ENCODE assay signal across 3 cellular contexts in the genomic region with DNA sequence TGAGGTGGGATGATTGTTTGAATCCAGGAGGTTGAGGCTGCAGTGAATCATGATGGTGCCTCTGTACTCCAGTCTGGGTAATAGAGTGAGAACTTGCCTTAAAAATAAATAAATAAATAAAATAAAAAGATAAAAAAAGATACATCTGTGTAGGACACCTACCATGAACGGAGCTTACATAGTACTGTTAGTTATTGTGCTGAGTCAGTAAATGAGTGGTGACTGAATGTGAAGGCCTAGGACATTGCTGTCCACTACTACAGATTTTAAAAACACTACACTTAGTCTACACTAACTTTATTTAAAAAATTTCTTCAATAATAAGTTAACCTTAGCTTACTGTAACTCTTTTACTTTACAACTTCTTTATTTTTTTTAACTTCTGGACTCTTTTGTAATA.
A peak's percentile ranks its signal among the peaks of the same experiment; 100 is the strongest.
TF ChIP-seq lines count a peak whose summit lies in the region.

No MANE protein-coding gene starts in this region.

TF ChIP-seq in HepG2, 621 proteins besides CTCF, POLR2A, EP300 and RAD21:
- TF ChIP-seq FOXP1 (IDR thresholded peaks at IDR 0.05), result no peak
- TF ChIP-seq FOXP1 (CRISPR knock-in tag; IDR thresholded peaks at IDR 0.05), result no peak
- TF ChIP-seq, protein P1, sequence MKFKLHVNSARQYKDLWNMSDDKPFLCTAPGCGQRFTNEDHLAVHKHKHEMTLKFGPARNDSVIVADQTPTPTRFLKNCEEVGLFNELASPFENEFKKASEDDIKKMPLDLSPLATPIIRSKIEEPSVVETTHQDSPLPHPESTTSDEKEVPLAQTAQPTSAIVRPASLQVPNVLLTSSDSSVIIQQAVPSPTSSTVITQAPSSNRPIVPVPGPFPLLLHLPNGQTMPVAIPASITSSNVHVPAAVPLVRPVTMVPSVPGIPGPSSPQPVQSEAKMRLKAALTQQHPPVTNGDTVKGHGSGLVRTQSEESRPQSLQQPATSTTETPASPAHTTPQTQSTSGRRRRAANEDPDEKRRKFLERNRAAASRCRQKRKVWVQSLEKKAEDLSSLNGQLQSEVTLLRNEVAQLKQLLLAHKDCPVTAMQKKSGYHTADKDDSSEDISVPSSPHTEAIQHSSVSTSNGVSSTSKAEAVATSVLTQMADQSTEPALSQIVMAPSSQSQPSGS (CRISPR knock-in tag; IDR thresholded peaks at IDR 0.05), result no peak
- TF ChIP-seq ZFP1 (CRISPR knock-in tag; IDR thresholded peaks at IDR 0.05), result no peak
- peak; percentile 64 for TF ChIP-seq MAFF (IDR thresholded peaks at IDR 0.05; ENCODE audit: low read depth, low read length)
- peak; percentile 54 to 84; a peak in 3 of 4 replicates for TF ChIP-seq MAFK (conservative IDR thresholded peaks at IDR 0.05 in 1 of 2, IDR thresholded peaks at IDR 0.05 in 1 of 2; ENCODE audit: low read length in 2 of 2)

TF ChIP-seq in IMR-90, 13 proteins besides CTCF, POLR2A, EP300 and RAD21:
- no peak for TF ChIP-seq BHLHE40 (IDR thresholded peaks at IDR 0.05; ENCODE audit: low read depth, low read length)
- peak; percentile 77 for TF ChIP-seq MAFK (IDR thresholded peaks at IDR 0.05; ENCODE audit: low read depth, low read length)

TF ChIP-seq in K562, 482 proteins besides CTCF, POLR2A, EP300 and RAD21:
- TF ChIP-seq PTBP1 (IDR thresholded peaks at IDR 0.05; ENCODE audit: low read depth, low read length) (no peak), CSDE1 (IDR thresholded peaks at IDR 0.05) (no peak), MAFK (IDR thresholded peaks at IDR 0.05; ENCODE audit: low read length) (peak; percentile 75; the same call in 1 of the 2 replicates), SNRNP70 (optimal IDR thresholded peaks at IDR 0.05; ENCODE audit: low read depth, low read length) (no peak), TARDBP (IDR thresholded peaks at IDR 0.05) (no peak), CEBPG (CRISPR knock-in tag; IDR thresholded peaks at IDR 0.05) (no peak), CEBPG (tag; conservative IDR thresholded peaks at IDR 0.05 in 1 of 2, IDR thresholded peaks at IDR 0.05 in 1 of 2) (no peak), MEF2A (IDR thresholded peaks at IDR 0.05; ENCODE audit: control insufficient read depth, low read depth, low read length) (no peak), ZNF12 (CRISPR knock-in tag; IDR thresholded peaks at IDR 0.05) (no peak), MAFF (IDR thresholded peaks at IDR 0.05; ENCODE audit: low read length) (peak; percentile 64), C11orf30 (IDR thresholded peaks at IDR 0.05; ENCODE audit: low read depth) (peak; percentile 73; the same call in 1 of the 2 replicates), HDAC3 (IDR thresholded peaks at IDR 0.05; ENCODE audit: borderline replicate concordance, partially characterized antibody) (no peak), ZNF316 (IDR thresholded peaks at IDR 0.05) (peak; percentile 88), ZNF324 (CRISPR knock-in tag; IDR thresholded peaks at IDR 0.05) (no peak), NFYB (IDR thresholded peaks at IDR 0.05; ENCODE audit: extremely low read depth, insufficient read length) (no peak), LARP7 (IDR thresholded peaks at IDR 0.05) (no peak), SPI1 (IDR thresholded peaks at IDR 0.05; ENCODE audit: borderline replicate concordance, low read depth, low read length) (no peak), IFI16 (CRISPR knock-in tag; IDR thresholded peaks at IDR 0.05) (no peak), SRSF1 (IDR thresholded peaks at IDR 0.05; ENCODE audit: low read depth, low read length) (no peak), SP1 (CRISPR knock-in tag; IDR thresholded peaks at IDR 0.05) (no peak), SMC3 (conservative IDR thresholded peaks at IDR 0.05; ENCODE audit: insufficient read depth, low read depth, low read length) (no peak), MCM5 (IDR thresholded peaks at IDR 0.05; ENCODE audit: low read depth) (no peak), RBM25 (IDR thresholded peaks at IDR 0.05; ENCODE audit: low read depth, low read length, severe bottlenecking) (no peak), ZNF77 (CRISPR knock-in tag; IDR thresholded peaks at IDR 0.05) (no peak), KDM5B (IDR thresholded peaks at IDR 0.05; ENCODE audit: insufficient replicate concordance, low read depth, low read length) (no peak), TAL1 (IDR thresholded peaks at IDR 0.05) (no peak), ERF (CRISPR knock-in tag; IDR thresholded peaks at IDR 0.05) (no peak), U2AF2 (optimal IDR thresholded peaks at IDR 0.05; ENCODE audit: low read depth, low read length) (no peak), MAFG (tag; conservative IDR thresholded peaks at IDR 0.05) (peak; percentile 87), ILK (tag; IDR thresholded peaks at IDR 0.05; ENCODE audit: borderline replicate concordance, low read depth) (no peak)
- TF ChIP-seq, protein P2, sequence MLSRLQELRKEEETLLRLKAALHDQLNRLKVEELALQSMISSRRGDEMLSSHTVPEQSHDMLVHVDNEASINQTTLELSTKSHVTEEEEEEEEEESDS (CRISPR knock-in tag; IDR thresholded peaks at IDR 0.05), result no peak
- TF ChIP-seq, protein P3, sequence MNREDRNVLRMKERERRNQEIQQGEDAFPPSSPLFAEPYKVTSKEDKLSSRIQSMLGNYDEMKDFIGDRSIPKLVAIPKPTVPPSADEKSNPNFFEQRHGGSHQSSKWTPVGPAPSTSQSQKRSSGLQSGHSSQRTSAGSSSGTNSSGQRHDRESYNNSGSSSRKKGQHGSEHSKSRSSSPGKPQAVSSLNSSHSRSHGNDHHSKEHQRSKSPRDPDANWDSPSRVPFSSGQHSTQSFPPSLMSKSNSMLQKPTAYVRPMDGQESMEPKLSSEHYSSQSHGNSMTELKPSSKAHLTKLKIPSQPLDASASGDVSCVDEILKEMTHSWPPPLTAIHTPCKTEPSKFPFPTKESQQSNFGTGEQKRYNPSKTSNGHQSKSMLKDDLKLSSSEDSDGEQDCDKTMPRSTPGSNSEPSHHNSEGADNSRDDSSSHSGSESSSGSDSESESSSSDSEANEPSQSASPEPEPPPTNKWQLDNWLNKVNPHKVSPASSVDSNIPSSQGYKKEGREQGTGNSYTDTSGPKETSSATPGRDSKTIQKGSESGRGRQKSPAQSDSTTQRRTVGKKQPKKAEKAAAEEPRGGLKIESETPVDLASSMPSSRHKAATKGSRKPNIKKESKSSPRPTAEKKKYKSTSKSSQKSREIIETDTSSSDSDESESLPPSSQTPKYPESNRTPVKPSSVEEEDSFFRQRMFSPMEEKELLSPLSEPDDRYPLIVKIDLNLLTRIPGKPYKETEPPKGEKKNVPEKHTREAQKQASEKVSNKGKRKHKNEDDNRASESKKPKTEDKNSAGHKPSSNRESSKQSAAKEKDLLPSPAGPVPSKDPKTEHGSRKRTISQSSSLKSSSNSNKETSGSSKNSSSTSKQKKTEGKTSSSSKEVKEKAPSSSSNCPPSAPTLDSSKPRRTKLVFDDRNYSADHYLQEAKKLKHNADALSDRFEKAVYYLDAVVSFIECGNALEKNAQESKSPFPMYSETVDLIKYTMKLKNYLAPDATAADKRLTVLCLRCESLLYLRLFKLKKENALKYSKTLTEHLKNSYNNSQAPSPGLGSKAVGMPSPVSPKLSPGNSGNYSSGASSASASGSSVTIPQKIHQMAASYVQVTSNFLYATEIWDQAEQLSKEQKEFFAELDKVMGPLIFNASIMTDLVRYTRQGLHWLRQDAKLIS (CRISPR knock-in tag; IDR thresholded peaks at IDR 0.05), result no peak
- TF ChIP-seq, protein P4, sequence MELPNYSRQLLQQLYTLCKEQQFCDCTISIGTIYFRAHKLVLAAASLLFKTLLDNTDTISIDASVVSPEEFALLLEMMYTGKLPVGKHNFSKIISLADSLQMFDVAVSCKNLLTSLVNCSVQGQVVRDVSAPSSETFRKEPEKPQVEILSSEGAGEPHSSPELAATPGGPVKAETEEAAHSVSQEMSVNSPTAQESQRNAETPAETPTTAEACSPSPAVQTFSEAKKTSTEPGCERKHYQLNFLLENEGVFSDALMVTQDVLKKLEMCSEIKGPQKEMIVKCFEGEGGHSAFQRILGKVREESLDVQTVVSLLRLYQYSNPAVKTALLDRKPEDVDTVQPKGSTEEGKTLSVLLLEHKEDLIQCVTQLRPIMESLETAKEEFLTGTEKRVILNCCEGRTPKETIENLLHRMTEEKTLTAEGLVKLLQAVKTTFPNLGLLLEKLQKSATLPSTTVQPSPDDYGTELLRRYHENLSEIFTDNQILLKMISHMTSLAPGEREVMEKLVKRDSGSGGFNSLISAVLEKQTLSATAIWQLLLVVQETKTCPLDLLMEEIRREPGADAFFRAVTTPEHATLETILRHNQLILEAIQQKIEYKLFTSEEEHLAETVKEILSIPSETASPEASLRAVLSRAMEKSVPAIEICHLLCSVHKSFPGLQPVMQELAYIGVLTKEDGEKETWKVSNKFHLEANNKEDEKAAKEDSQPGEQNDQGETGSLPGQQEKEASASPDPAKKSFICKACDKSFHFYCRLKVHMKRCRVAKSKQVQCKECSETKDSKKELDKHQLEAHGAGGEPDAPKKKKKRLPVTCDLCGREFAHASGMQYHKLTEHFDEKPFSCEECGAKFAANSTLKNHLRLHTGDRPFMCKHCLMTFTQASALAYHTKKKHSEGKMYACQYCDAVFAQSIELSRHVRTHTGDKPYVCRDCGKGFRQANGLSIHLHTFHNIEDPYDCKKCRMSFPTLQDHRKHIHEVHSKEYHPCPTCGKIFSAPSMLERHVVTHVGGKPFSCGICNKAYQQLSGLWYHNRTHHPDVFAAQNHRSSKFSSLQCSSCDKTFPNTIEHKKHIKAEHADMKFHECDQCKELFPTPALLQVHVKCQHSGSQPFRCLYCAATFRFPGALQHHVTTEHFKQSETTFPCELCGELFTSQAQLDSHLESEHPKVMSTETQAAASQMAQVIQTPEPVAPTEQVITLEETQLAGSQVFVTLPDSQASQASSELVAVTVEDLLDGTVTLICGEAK (IDR thresholded peaks at IDR 0.05), result no peak
- TF ChIP-seq, protein P4 (CRISPR knock-in tag; IDR thresholded peaks at IDR 0.05), result no peak
- TF ChIP-seq, protein P5, sequence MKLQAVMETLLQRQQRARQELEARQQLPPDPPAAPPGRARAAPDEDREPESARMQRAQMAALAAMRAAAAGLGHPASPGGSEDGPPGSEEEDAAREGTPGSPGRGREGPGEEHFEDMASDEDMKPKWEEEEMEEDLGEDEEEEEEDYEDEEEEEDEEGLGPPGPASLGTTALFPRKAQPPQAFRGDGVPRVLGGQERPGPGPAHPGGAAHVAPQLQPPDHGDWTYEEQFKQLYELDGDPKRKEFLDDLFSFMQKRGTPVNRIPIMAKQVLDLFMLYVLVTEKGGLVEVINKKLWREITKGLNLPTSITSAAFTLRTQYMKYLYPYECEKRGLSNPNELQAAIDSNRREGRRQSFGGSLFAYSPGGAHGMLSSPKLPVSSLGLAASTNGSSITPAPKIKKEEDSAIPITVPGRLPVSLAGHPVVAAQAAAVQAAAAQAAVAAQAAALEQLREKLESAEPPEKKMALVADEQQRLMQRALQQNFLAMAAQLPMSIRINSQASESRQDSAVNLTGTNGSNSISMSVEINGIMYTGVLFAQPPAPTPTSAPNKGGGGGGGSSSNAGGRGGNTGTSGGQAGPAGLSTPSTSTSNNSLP (IDR thresholded peaks at IDR 0.05; ENCODE audit: borderline replicate concordance, low read depth, low read length), result no peak
- TF ChIP-seq, protein P6, sequence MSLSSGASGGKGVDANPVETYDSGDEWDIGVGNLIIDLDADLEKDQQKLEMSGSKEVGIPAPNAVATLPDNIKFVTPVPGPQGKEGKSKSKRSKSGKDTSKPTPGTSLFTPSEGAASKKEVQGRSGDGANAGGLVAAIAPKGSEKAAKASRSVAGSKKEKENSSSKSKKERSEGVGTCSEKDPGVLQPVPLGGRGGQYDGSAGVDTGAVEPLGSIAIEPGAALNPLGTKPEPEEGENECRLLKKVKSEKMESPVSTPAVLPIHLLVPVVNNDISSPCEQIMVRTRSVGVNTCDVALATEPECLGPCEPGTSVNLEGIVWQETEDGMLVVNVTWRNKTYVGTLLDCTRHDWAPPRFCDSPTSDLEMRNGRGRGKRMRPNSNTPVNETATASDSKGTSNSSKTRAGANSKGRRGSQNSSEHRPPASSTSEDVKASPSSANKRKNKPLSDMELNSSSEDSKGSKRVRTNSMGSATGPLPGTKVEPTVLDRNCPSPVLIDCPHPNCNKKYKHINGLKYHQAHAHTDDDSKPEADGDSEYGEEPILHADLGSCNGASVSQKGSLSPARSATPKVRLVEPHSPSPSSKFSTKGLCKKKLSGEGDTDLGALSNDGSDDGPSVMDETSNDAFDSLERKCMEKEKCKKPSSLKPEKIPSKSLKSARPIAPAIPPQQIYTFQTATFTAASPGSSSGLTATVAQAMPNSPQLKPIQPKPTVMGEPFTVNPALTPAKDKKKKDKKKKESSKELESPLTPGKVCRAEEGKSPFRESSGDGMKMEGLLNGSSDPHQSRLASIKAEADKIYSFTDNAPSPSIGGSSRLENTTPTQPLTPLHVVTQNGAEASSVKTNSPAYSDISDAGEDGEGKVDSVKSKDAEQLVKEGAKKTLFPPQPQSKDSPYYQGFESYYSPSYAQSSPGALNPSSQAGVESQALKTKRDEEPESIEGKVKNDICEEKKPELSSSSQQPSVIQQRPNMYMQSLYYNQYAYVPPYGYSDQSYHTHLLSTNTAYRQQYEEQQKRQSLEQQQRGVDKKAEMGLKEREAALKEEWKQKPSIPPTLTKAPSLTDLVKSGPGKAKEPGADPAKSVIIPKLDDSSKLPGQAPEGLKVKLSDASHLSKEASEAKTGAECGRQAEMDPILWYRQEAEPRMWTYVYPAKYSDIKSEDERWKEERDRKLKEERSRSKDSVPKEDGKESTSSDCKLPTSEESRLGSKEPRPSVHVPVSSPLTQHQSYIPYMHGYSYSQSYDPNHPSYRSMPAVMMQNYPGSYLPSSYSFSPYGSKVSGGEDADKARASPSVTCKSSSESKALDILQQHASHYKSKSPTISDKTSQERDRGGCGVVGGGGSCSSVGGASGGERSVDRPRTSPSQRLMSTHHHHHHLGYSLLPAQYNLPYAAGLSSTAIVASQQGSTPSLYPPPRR (CRISPR knock-in tag; IDR thresholded peaks at IDR 0.05; ENCODE audit: borderline replicate concordance), result no peak
